1 cellular context compared by ENCODE assay signal in genomic region chr21:22711636-22712035, GRCh38.
TF ChIP-seq lines count a peak whose summit lies in the region.

No MANE protein-coding gene starts in this region.

TF ChIP-seq in endothelial cell of umbilical vein, 7 proteins besides CTCF, POLR2A, EP300 and RAD21:
- TF ChIP-seq GATA2 (IDR thresholded peaks at IDR 0.05; ENCODE audit: insufficient read depth, insufficient read length, low read depth, low read length) (no peak), POLR2AphosphoS5 (IDR thresholded peaks at IDR 0.05; ENCODE audit: insufficient read depth, low read depth, low read length) (no peak), MAX (IDR thresholded peaks at IDR 0.05; ENCODE audit: insufficient read depth, insufficient read length) (no peak), EZH2 (IDR thresholded peaks at IDR 0.05; ENCODE audit: borderline replicate concordance, low read depth, low read length, severe bottlenecking) (no peak), MYC (IDR thresholded peaks at IDR 0.05; ENCODE audit: low read depth, low read length) (no peak), FOS (IDR thresholded peaks at IDR 0.05; ENCODE audit: borderline replicate concordance, insufficient read depth, low read length) (no peak)
TF ChIP-seq in endothelial cell of umbilical vein: peak in this region for 0.
